8 cellular contexts compared by ENCODE assay signal in the genomic region with DNA sequence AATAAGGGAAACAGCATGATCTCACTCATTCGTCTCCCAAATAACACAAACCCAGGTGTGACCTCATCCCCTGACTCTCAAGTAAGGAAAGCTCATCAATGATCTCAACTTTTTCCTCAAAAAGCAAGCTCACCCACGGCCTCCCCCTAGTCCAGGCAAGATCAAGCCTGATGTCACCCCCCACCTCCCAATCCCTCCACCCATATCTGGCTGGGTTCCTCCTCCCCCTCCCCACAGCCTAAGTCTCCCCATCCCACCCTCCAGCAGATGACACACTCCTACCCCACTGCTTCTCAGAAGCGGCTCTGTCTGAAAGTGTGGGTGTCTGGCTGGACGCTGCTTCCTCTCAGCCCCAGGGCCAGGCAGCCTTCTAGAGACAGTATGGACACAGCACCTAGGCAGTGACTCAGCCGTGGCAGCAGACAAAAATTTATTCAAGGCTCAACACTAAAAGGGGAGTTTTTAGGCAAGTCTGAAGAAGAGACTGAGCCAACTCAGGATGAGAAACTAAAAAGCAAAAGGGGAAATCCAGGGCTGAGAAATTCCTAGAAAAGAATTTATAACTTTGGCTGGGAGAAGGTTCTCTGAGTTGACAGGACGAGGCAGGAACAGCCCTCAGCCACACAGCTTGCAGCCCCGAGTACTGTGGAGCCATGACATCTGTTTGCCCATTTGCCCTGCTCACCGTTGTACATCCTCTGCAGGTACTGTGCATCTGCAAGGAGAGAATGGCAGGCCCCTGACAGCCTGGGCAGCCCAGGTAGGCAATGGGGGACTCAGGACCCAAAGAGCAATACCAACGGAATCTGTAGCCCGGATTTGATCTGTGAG.
A peak's percentile ranks its signal among the peaks of the same experiment; 100 is the strongest.
DNase-seq lines count a peak whose midpoint lies in the region; TF ChIP-seq lines count a peak whose summit lies in the region.

No MANE protein-coding gene starts in this region.

- H3K9me3 ChIP-seq in adipocyte (ENCODE audit: control insufficient read depth, low read length) (no peaks in the 10 kb centered on the region), osteoblast (ENCODE audit: low read depth, low read length) (no peaks in the 10 kb centered on the region), thyroid gland (no peaks in the 10 kb centered on the region), MM.1S (replicated peaks; ENCODE audit: insufficient read depth, low read length) (no peaks in the 10 kb centered on the region)

- H3K9ac ChIP-seq in adipocyte (ENCODE audit: low read length) (no peak overlapping the region), MM.1S (ENCODE audit: low read length) (no peak overlapping the region)

- no peak for TF ChIP-seq POLR2A in thyroid gland (IDR thresholded peaks at IDR 0.05)

- H3K36me3 ChIP-seq in adipocyte (ENCODE audit: control insufficient read depth, insufficient read depth, low read length, severe bottlenecking) (no peaks in the 10 kb centered on the region), osteoblast (ENCODE audit: insufficient read depth, low read length) (no peaks in the 10 kb centered on the region), thyroid gland (no peaks in the 10 kb centered on the region), MM.1S (replicated peaks; ENCODE audit: insufficient read depth, low read length) (no peaks in the 10 kb centered on the region)

- H3K27me3 ChIP-seq in adipocyte (replicated peaks; ENCODE audit: control insufficient read depth, insufficient read depth, low read length) (no peaks in the 10 kb centered on the region), osteoblast (ENCODE audit: insufficient read depth, low read length) (no peaks in the 10 kb centered on the region), thyroid gland (no peaks in the 10 kb centered on the region), MM.1S (replicated peaks; ENCODE audit: insufficient read depth, low read length) (no peaks in the 10 kb centered on the region)

- H4K20me1 ChIP-seq in osteoblast (ENCODE audit: insufficient read depth, low read length) = no peaks in the 10 kb centered on the region
- H4K20me1 ChIP-seq in MM.1S (ENCODE audit: insufficient read depth, low read length) = no peaks in the 10 kb centered on the region

- no peaks in the 10 kb centered on the region for H3F3A ChIP-seq in MM.1S (ENCODE audit: insufficient read depth, low read length)

- peak overlapping the region; percentile 61 for H2AFZ ChIP-seq in osteoblast (ENCODE audit: low read length)
- no peak overlapping the region for H2AFZ ChIP-seq in MM.1S (ENCODE audit: low read length)

- 68 to 80% methylated on average over 10 of the region's 10 CpGs for WGBS in thyroid gland, 2 donors

- no peaks in the 10 kb centered on the region for H3K9me2 ChIP-seq in MM.1S (replicated peaks; ENCODE audit: insufficient read depth, low read length)

- H3K27ac ChIP-seq in osteoblast (ENCODE audit: low read depth, low read length) (peak overlapping the region; percentile 19), thyroid gland (no peak overlapping the region), MM.1S (ENCODE audit: low read length) (no peak overlapping the region)

- H3K4me3 ChIP-seq in adipocyte (ENCODE audit: low read length) (no peak overlapping the region), osteoblast (ENCODE audit: insufficient read depth, low read length) (peak overlapping the region; percentile 10), thyroid gland (replicated peaks in 1 of 3) (no peak overlapping the region), MM.1S (ENCODE audit: low read length) (no peak overlapping the region)

- H3K4me1 ChIP-seq in adipocyte (ENCODE audit: control insufficient read depth, insufficient read depth, low read length) (peaks cover 12% of the 10 kb centered on the region), osteoblast (ENCODE audit: insufficient read depth, low read length) (peaks cover 8% of the 10 kb centered on the region), thyroid gland (peaks cover 0 to 8% of the 10 kb centered on the region in 2 donors), MM.1S (ENCODE audit: low read length) (no peaks in the 10 kb centered on the region)

- H3K4me2 ChIP-seq in osteoblast (ENCODE audit: insufficient read depth, low read length) (peak overlapping the region; percentile 51), MM.1S (ENCODE audit: low read depth, low read length) (no peak overlapping the region)

- peak; percentile 19 for DNase-seq in GM10266 (ENCODE audit: extremely low spot score)
- peak; percentile 45 for DNase-seq in HPDE6-E6E7 (ENCODE audit: extremely low spot score)
- DNase-seq in adipocyte (ENCODE audit: low read depth) = peak; percentile 61
- DNase-seq in osteoblast (ENCODE audit: insufficient read length, low spot score, missing footprints) = peak; percentile 59
- DNase-seq in thyroid gland = no peak
- DNase-seq in MM.1S = no peak
- DNase-seq in epidermal melanocyte (ENCODE audit: insufficient read length, low spot score) = no peak
- DNase-seq in cerebellum (ENCODE audit: low spot score) = no peak

- intact Hi-C loops in thyroid gland (cut with DNase I) = no loop called here

- TF ChIP-seq CTCF in GM10266 (IDR thresholded peaks at IDR 0.05; ENCODE audit: control insufficient read depth, insufficient read depth, low read depth, missing control alignments) = no peak
- no peak for TF ChIP-seq CTCF in osteoblast (IDR thresholded peaks at IDR 0.05; ENCODE audit: extremely low read depth, low read depth, low read length)
- TF ChIP-seq CTCF in thyroid gland (IDR thresholded peaks at IDR 0.05) = no peak
- TF ChIP-seq CTCF in MM.1S (IDR thresholded peaks at IDR 0.05; ENCODE audit: low read length) = no peak

- H3K79me2 ChIP-seq in osteoblast (ENCODE audit: insufficient read depth, low read length) (no peaks in the 10 kb centered on the region), MM.1S (ENCODE audit: low read length) (no peaks in the 10 kb centered on the region)

Comparison
In these comparisons a context has a peak if more than half of its experiments do, and no peak if none do; other contexts are left out.
1. DNase-seq: peak in GM10266 (single experiment), HPDE6-E6E7 (single experiment), adipocyte (single experiment) and osteoblast (single experiment); none in thyroid gland (0 of 2), MM.1S (single experiment), epidermal melanocyte (single experiment) and cerebellum (single experiment).